Comparison of ENCODE assay signal across 15 cellular contexts in genomic region chr1:94954292-94955220, GRCh38. TPM values are rescaled to one million over a fixed set of nuclear protein-coding genes. Genes with fewer than 3 reads are reported as not detected.
A peak's percentile ranks its signal among the peaks of the same experiment; 100 is the strongest.
DNase-seq lines count a peak whose midpoint lies in the region; ATAC-seq and TF ChIP-seq lines count a peak whose summit lies in the region.
"Had no signal": no experiment of that assay in that cellular context is flagged by ENCODE, and none has a peak within 500 bp of the region (broad histone marks: within the 10 kb centered on the region; RNA-seq: fewer than 3 reads in every experiment).

No MANE protein-coding gene starts in this region.

- H3K4me1 Mint-ChIP-seq in mesothelial cell of epicardium, result peaks cover 50% of the 10 kb centered on the region
- H3K4me1 Mint-ChIP-seq in activated T-helper 2 cell treated with anti-CD3 and anti-CD28 coated beads, Interferon-gamma antibody, Interleukin-2, Interleukin-4, amounts not matched to agents 10 μg/mL and 5 μg/mL and 100 μg/mL, durations not matched to agents 14 hours and 24 hours and 36 hours (ENCODE audit: low read depth), result no peaks in the 10 kb centered on the region
- H3K4me1 Mint-ChIP-seq: activated naive CD8-positive, alpha-beta T cell treated with anti-CD3 and anti-CD28 coated beads for 36 hours had no signal

- 81 to 85% methylated on average over 8 to 9 of the region's 9 CpGs for WGBS in transverse colon (ENCODE audit: low coverage in 1 of 2), 2 donors

- peaks cover 2% of the 10 kb centered on the region for H3K36me3 Mint-ChIP-seq in mesothelial cell of epicardium
- H3K36me3 Mint-ChIP-seq in activated T-helper 2 cell treated with anti-CD3 and anti-CD28 coated beads, Interferon-gamma antibody, Interleukin-2, Interleukin-4, amounts not matched to agents 10 μg/mL and 5 μg/mL and 100 μg/mL, durations not matched to agents 14 hours and 24 hours and 36 hours (ENCODE audit: low read depth), result no peaks in the 10 kb centered on the region

- H3K27me3 Mint-ChIP-seq in mesothelial cell of epicardium (ENCODE audit: low read depth), result no peaks in the 10 kb centered on the region
- H3K27me3 Mint-ChIP-seq in activated T-helper 2 cell treated with anti-CD3 and anti-CD28 coated beads, Interferon-gamma antibody, Interleukin-2, Interleukin-4, amounts not matched to agents 10 μg/mL and 5 μg/mL and 100 μg/mL, durations not matched to agents 14 hours and 24 hours and 36 hours (ENCODE audit: low read depth), result no peaks in the 10 kb centered on the region
- H3K27me3 Mint-ChIP-seq: activated naive CD8-positive, alpha-beta T cell treated with anti-CD3 and anti-CD28 coated beads for 36 hours had no signal

- H3K36me3 ChIP-seq in SJSA1 (no peaks in the 10 kb centered on the region), cardiac muscle cell (no peaks in the 10 kb centered on the region), transverse colon (no peaks in the 10 kb centered on the region)
- H3K36me3 ChIP-seq: ovary, SJCRH30 had no signal

- H3K9me3 Mint-ChIP-seq in mesothelial cell of epicardium, result peaks cover 5% of the 10 kb centered on the region
- H3K9me3 Mint-ChIP-seq in activated T-helper 2 cell treated with anti-CD3 and anti-CD28 coated beads, Interferon-gamma antibody, Interleukin-2, Interleukin-4, amounts not matched to agents 10 μg/mL and 5 μg/mL and 100 μg/mL, durations not matched to agents 14 hours and 24 hours and 36 hours, result no peaks in the 10 kb centered on the region
- H3K9me3 Mint-ChIP-seq: activated naive CD8-positive, alpha-beta T cell treated with anti-CD3 and anti-CD28 coated beads for 36 hours had no signal

- ATAC-seq in GM18909 (IDR thresholded peaks at IDR 0.05; ENCODE audit: poor library complexity, unreplicated experiment), result no peak

- no peaks in the 10 kb centered on the region for H3K27me3 ChIP-seq in SJSA1 (replicated peaks)
- no peaks in the 10 kb centered on the region for H3K27me3 ChIP-seq in cardiac muscle cell
- H3K27me3 ChIP-seq in transverse colon, result no peaks in the 10 kb centered on the region
- H3K27me3 ChIP-seq: ovary, SJCRH30 had no signal

- peaks cover 31% of the 10 kb centered on the region for H3K4me1 ChIP-seq in SJSA1 (replicated peaks)
- peaks cover 22% of the 10 kb centered on the region for H3K4me1 ChIP-seq in cardiac muscle cell (ENCODE audit: low read depth)
- H3K4me1 ChIP-seq in transverse colon, result peaks cover 5 to 35% (median 18%) of the 10 kb centered on the region in 4 donors
- H3K4me1 ChIP-seq: SJCRH30 had no signal

- no peak for TF ChIP-seq EP300 in transverse colon (IDR thresholded peaks at IDR 0.05; ENCODE audit: low read depth)

- intact Hi-C loops in transverse colon (cut with DNase I; ENCODE audit: low total_unique reads), result no loop called here
- intact Hi-C loops in activated T-helper 2 cell treated with anti-CD3 and anti-CD28 coated beads, Interferon-gamma antibody, Interleukin-2, Interleukin-4, amounts not matched to agents 10 μg/mL and 5 μg/mL and 100 μg/mL, durations not matched to agents 14 hours and 24 hours and 36 hours (cut with micrococcal nuclease), result no loop called here

- H3K27ac ChIP-seq in SJSA1, result peak overlapping the region; percentile 18; the same call in 1 of the 2 replicates
- peak overlapping the region; percentile 61 for H3K27ac ChIP-seq in cardiac muscle cell
- peak overlapping the region; percentile 1 to 68 (median 56) for H3K27ac ChIP-seq in transverse colon
- H3K27ac ChIP-seq in coronary artery, result peak overlapping the region in 1 of 2 donors; percentile 4
- H3K27ac ChIP-seq: SJCRH30 had no signal

- H3K9me3 ChIP-seq in SJSA1 (replicated peaks) (no peaks in the 10 kb centered on the region), cardiac muscle cell (ENCODE audit: low read depth) (no peaks in the 10 kb centered on the region), transverse colon (no peaks in the 10 kb centered on the region)
- H3K9me3 ChIP-seq: ovary had no signal

- TF ChIP-seq CTCF in cardiac muscle cell (IDR thresholded peaks at IDR 0.05; ENCODE audit: low read depth, low read length), result no peak
- no peak for TF ChIP-seq CTCF in mesothelial cell of epicardium (IDR thresholded peaks at IDR 0.05; ENCODE audit: unreplicated experiment)
- TF ChIP-seq CTCF in transverse colon (IDR thresholded peaks at IDR 0.05), result no peak
- no peak for TF ChIP-seq CTCF in coronary artery (IDR thresholded peaks at IDR 0.05)

- peak in 1 of 2 experiments; percentile 19 for DNase-seq in SJSA1 (ENCODE audit: low read depth in 1 of 2, low spot score in 2 of 2)
- no peak for DNase-seq in cardiac muscle cell (ENCODE audit: low read depth in 1 of 2, low spot score in 1 of 2)
- DNase-seq in mesothelial cell of epicardium (ENCODE audit: low spot score in 2 of 2, unreplicated experiment in 2 of 2), result no peak
- no peak for DNase-seq in transverse colon
- DNase-seq in coronary artery (ENCODE audit: low spot score), result no peak
- no peak for DNase-seq in NOMO-1 treated with DMSO at 0.1 percent for 48 hours (lab: John Stamatoyannopoulos, UW; ENCODE audit: unreplicated experiment)
- no peak for DNase-seq in activated T-helper 2 cell treated with anti-CD3 and anti-CD28 coated beads, Interferon-gamma antibody, Interleukin-2, Interleukin-4, amounts not matched to agents 10 μg/mL and 5 μg/mL and 100 μg/mL, durations not matched to agents 14 hours and 24 hours and 36 hours (ENCODE audit: low spot score)
- DNase-seq: activated CD4-positive, alpha-beta T cell treated with anti-CD3 and anti-CD28 coated beads for 4 hours; activated naive CD8-positive, alpha-beta T cell treated with anti-CD3 and anti-CD28 coated beads for 36 hours; activated T-cell treated with anti-CD3 and anti-CD28 coated beads for 4 hours; NCI-H1417 treated with DMSO at 0.1 percent for 48 hours; NCI-H2227 treated with DMSO at 0.1 percent for 48 hours; ovary; SJCRH30 had no signal

- H3K4me3 Mint-ChIP-seq in mesothelial cell of epicardium, result no peak overlapping the region
- H3K4me3 Mint-ChIP-seq in activated T-helper 2 cell treated with anti-CD3 and anti-CD28 coated beads, Interferon-gamma antibody, Interleukin-2, Interleukin-4, amounts not matched to agents 10 μg/mL and 5 μg/mL and 100 μg/mL, durations not matched to agents 14 hours and 24 hours and 36 hours (ENCODE audit: low read depth), result no peak overlapping the region
- H3K4me3 Mint-ChIP-seq: activated naive CD8-positive, alpha-beta T cell treated with anti-CD3 and anti-CD28 coated beads for 36 hours had no signal

- in situ Hi-C loops in transverse colon (cut with MboI; ENCODE audit: low pct_ligation_motif_present in 1 of 4, low pct_unique_long_range_greater_than_20kb in 1 of 4, low sequenced_read_pairs in 3 of 4), result no loop called here

- no peak for TF ChIP-seq POLR2A in transverse colon (IDR thresholded peaks at IDR 0.05)

- H3K27ac Mint-ChIP-seq in mesothelial cell of epicardium, result peak overlapping the region; percentile 44
- H3K27ac Mint-ChIP-seq in activated T-helper 2 cell treated with anti-CD3 and anti-CD28 coated beads, Interferon-gamma antibody, Interleukin-2, Interleukin-4, amounts not matched to agents 10 μg/mL and 5 μg/mL and 100 μg/mL, durations not matched to agents 14 hours and 24 hours and 36 hours, result no peak overlapping the region
- H3K27ac Mint-ChIP-seq: activated naive CD8-positive, alpha-beta T cell treated with anti-CD3 and anti-CD28 coated beads for 36 hours had no signal

- H3K4me3 ChIP-seq in SJSA1, result no peak overlapping the region
- no peak overlapping the region for H3K4me3 ChIP-seq in cardiac muscle cell
- H3K4me3 ChIP-seq in transverse colon, result no peak overlapping the region
- no peak overlapping the region for H3K4me3 ChIP-seq in coronary artery
- H3K4me3 ChIP-seq: ovary, SJCRH30 had no signal

RNA-seq across cellular contexts. Expression of gene CNN3, which starts 27.6 kb away (rescaled TPM):
- 543 and 602 TPM in 2 replicates for total RNA-seq in SJSA1 (2014; rRNA removed; shearing (Covaris generic))
- total RNA-seq in cardiac muscle cell (101 and 108 TPM in 2 replicates), mesothelial cell of epicardium (241 to 260 TPM (median 247 TPM) in 3 replicates), transverse colon (10 to 100 TPM; 22.4 to 96.2 (median 59.7) TPM)
- polyA plus RNA-seq in cardiac muscle cell, result 135 and 156 TPM in 2 replicates
- 2.6 and 2.7 TPM in 2 replicates for total RNA-seq in activated T-helper 2 cell treated with anti-CD3 and anti-CD28 coated beads, Interferon-gamma antibody, Interleukin-2, Interleukin-4, amounts not matched to agents 10 μg/mL and 5 μg/mL and 100 μg/mL, durations not matched to agents 14 hours and 24 hours and 36 hours
